ENCODE assay signal across 21 cellular contexts in genomic region chr20:8074931-8075330, GRCh38. TPM values are rescaled to one million over a fixed set of nuclear protein-coding genes. Genes with fewer than 3 reads are reported as not detected.
DNase-seq lines count a peak whose midpoint lies in the region; ATAC-seq and TF ChIP-seq lines count a peak whose summit lies in the region.
"Had no signal": no experiment of that assay in that cellular context is flagged by ENCODE, and none has a peak within 500 bp of the region (broad histone marks: within the 10 kb centered on the region; RNA-seq: fewer than 3 reads in every experiment).

No MANE protein-coding gene starts in this region.

- ATAC-seq in HG02870 (IDR thresholded peaks at IDR 0.05; ENCODE audit: unreplicated experiment) (no peak), HG03097 (IDR thresholded peaks at IDR 0.05; ENCODE audit: low FRiP score, unreplicated experiment) (no peak)
- ATAC-seq in CD4-positive, alpha-beta T cell (ENCODE audit: poor library complexity): no peak

- H3K27me3 Mint-ChIP-seq in CD4-positive, alpha-beta T cell: no peaks in the 10 kb centered on the region

- H2AFZ ChIP-seq in ACC112 (ENCODE audit: low read length, unreplicated experiment) (no peak overlapping the region), OCI-LY1 (ENCODE audit: low read length) (peak overlapping the region; percentile 58; the same call in 1 of the 2 replicates)

- H3K9me2 ChIP-seq in OCI-LY1 (ENCODE audit: low read depth, low read length): no peaks in the 10 kb centered on the region

- H3K27me3 ChIP-seq in ACC112 (ENCODE audit: insufficient read depth, low read length) (no peaks in the 10 kb centered on the region), OCI-LY1 (ENCODE audit: insufficient read depth, low read length) (no peaks in the 10 kb centered on the region)
- no peaks in the 10 kb centered on the region for H3K27me3 ChIP-seq in CD4-positive, alpha-beta T cell (ENCODE audit: control insufficient read depth, insufficient read depth, low read length)
- H3K27me3 ChIP-seq: BLaER1, SJCRH30 had no signal

- no peak for TF ChIP-seq CTCF in OCI-LY1 (IDR thresholded peaks at IDR 0.05; ENCODE audit: low read length)
- TF ChIP-seq CTCF in cardiac fibroblast (IDR thresholded peaks at IDR 0.05; ENCODE audit: low read depth, low read length): no peak
- no peak for TF ChIP-seq CTCF in fibroblast of the aortic adventitia (IDR thresholded peaks at IDR 0.05; ENCODE audit: insufficient read depth, low read length)
- TF ChIP-seq CTCF in CD4-positive, alpha-beta T cell (IDR thresholded peaks at IDR 0.05): no peak

- no peak overlapping the region for H3K9ac ChIP-seq in OCI-LY1 (ENCODE audit: low read length)
- H3K9ac ChIP-seq: BLaER1 had no signal

- H3K9me3 ChIP-seq in OCI-LY1 (ENCODE audit: low read length): no peaks in the 10 kb centered on the region
- no peaks in the 10 kb centered on the region for H3K9me3 ChIP-seq in CD4-positive, alpha-beta T cell (ENCODE audit: control insufficient read depth, low read length)
- H3K9me3 ChIP-seq: BLaER1, Caco-2, SJCRH30 had no signal

- H3K27ac ChIP-seq in ACC112 (ENCODE audit: low read depth, low read length): peak overlapping the region; percentile 57; the same call in 1 of the 2 replicates
- H3K27ac ChIP-seq in OCI-LY1 (ENCODE audit: low read depth, low read length, poor library complexity, severe bottlenecking): no peak overlapping the region
- H3K27ac ChIP-seq in CD4-positive, alpha-beta T cell (ENCODE audit: low read depth, low read length): no peak overlapping the region
- H3K27ac ChIP-seq: BLaER1, SJCRH30 had no signal

- no peaks in the 10 kb centered on the region for H4K20me1 ChIP-seq in OCI-LY1 (ENCODE audit: insufficient read depth, low read length)
- H4K20me1 ChIP-seq: BLaER1 had no signal

- H3K27ac Mint-ChIP-seq in CD4-positive, alpha-beta T cell: no peak overlapping the region
- H3K27ac Mint-ChIP-seq: CD4-positive, alpha-beta memory T cell had no signal

- H3K36me3 Mint-ChIP-seq in CD4-positive, alpha-beta T cell (ENCODE audit: low read depth): no peaks in the 10 kb centered on the region
- H3K36me3 Mint-ChIP-seq: CD4-positive, alpha-beta memory T cell had no signal

- H3K36me3 ChIP-seq in ACC112 (ENCODE audit: insufficient read depth, low read length) (no peaks in the 10 kb centered on the region), OCI-LY1 (ENCODE audit: insufficient read depth, low read length) (no peaks in the 10 kb centered on the region)
- H3K36me3 ChIP-seq: BLaER1, SJCRH30 had no signal

- no peaks in the 10 kb centered on the region for H3K79me2 ChIP-seq in ACC112 (ENCODE audit: control insufficient read depth, insufficient read depth, low read length, unreplicated experiment)
- no peaks in the 10 kb centered on the region for H3K79me2 ChIP-seq in OCI-LY1 (ENCODE audit: insufficient read depth, low read length)

- H3K4me1 ChIP-seq in ACC112 (ENCODE audit: control insufficient read depth, insufficient read depth, low read length, unreplicated experiment) (peaks cover 33% of the 10 kb centered on the region), OCI-LY1 (ENCODE audit: insufficient read depth, low read length, severe bottlenecking) (peaks cover 9% of the 10 kb centered on the region)
- H3K4me1 ChIP-seq: BLaER1 had no signal

- CTCF ChIA-PET in CD4-positive, alpha-beta T cell (lab: Charles Lee): interaction anchor here (1.5 to 1.6 kb wide), 2 partner anchors 8 to 14 kb away, joined by 3 to 4 read pairs; no protein-coding TSS in a partner anchor

- H3F3A ChIP-seq in OCI-LY1 (ENCODE audit: insufficient read depth, low read length): no peaks in the 10 kb centered on the region

- H3K4me2 ChIP-seq in OCI-LY1 (ENCODE audit: low read length): no peak overlapping the region
- H3K4me2 ChIP-seq: BLaER1 had no signal

- DNase-seq in cardiac fibroblast (ENCODE audit: low read depth in 2 of 2): peak; percentile 34 to 75
- DNase-seq in fibroblast of the aortic adventitia (ENCODE audit: low read depth): peak; percentile 90
- DNase-seq in central memory CD4-positive, alpha-beta T cell: no peak
- DNase-seq in CD4-positive, alpha-beta T cell: no peak
- DNase-seq: ACHN; Caco-2; CD4-positive, alpha-beta memory T cell; DMS 273 treated with DMSO at 0.1 percent for 48 hours; DND-41; H7; KBM-7; NCI-H1417; NCI-H187; NCI-H524; NCI-H774; SJCRH30 had no signal

- H3K4me3 ChIP-seq in ACC112 (ENCODE audit: low read depth, low read length) (no peak overlapping the region), OCI-LY1 (ENCODE audit: low read depth, low read length, poor library complexity, severe bottlenecking) (no peak overlapping the region), cardiac fibroblast (replicated peaks in 1 of 2; ENCODE audit: low read depth in 2 of 2, low read length in 2 of 2) (no peak overlapping the region), fibroblast of the aortic adventitia (ENCODE audit: low read depth, low read length) (no peak overlapping the region)
- H3K4me3 ChIP-seq: BLaER1, SJCRH30 had no signal

- H3K9me3 Mint-ChIP-seq in CD4-positive, alpha-beta T cell: no peaks in the 10 kb centered on the region
- H3K9me3 Mint-ChIP-seq: CD4-positive, alpha-beta memory T cell had no signal

- intact Hi-C loops in CD4-positive, alpha-beta T cell (cut with DNase I, micrococcal nuclease): loop anchor here in 1 of 2 experiments (10.0 kb wide), 1 partner anchor 60 kb away; the partner anchor contains the start of gene TMX4

- H3K4me1 Mint-ChIP-seq in CD4-positive, alpha-beta T cell (ENCODE audit: low read depth): peaks cover 19% of the 10 kb centered on the region

- H3K4me3 Mint-ChIP-seq in CD4-positive, alpha-beta T cell: no peak overlapping the region
- H3K4me3 Mint-ChIP-seq: CD4-positive, alpha-beta memory T cell had no signal

- POLR2A ChIA-PET in CD4-positive, alpha-beta T cell (lab: Charles Lee): no interaction called here

RNA-seq across cellular contexts. Expression of gene TMX4, which starts 55.4 kb away (rescaled TPM):
- 54.6 and 89.9 TPM in 2 replicates for total RNA-seq in fibroblast of the aortic adventitia (ENCODE audit: low replicate concordance)
- 10 to 100 TPM; 39.8 to 47.9 TPM for total RNA-seq in CD4-positive, alpha-beta T cell

RNA-seq across cellular contexts. Expression of gene PLCB1, which starts 57.1 kb away (rescaled TPM):
- total RNA-seq in fibroblast of the aortic adventitia (ENCODE audit: low replicate concordance): 39.2 and 46.5 TPM in 2 replicates
- 1 to 10 TPM; 3.8 to 5.6 TPM for total RNA-seq in CD4-positive, alpha-beta T cell

Comparison
In these comparisons a context has a peak if more than half of its experiments do, and no peak if none do; other contexts are left out.
1. DNase-seq: peak in cardiac fibroblast (2 of 2) and fibroblast of the aortic adventitia (single experiment); none in central memory CD4-positive, alpha-beta T cell (single experiment) and CD4-positive, alpha-beta T cell (0 of 10).